ENCODE assay signal across 18 cellular contexts in the genomic region with DNA sequence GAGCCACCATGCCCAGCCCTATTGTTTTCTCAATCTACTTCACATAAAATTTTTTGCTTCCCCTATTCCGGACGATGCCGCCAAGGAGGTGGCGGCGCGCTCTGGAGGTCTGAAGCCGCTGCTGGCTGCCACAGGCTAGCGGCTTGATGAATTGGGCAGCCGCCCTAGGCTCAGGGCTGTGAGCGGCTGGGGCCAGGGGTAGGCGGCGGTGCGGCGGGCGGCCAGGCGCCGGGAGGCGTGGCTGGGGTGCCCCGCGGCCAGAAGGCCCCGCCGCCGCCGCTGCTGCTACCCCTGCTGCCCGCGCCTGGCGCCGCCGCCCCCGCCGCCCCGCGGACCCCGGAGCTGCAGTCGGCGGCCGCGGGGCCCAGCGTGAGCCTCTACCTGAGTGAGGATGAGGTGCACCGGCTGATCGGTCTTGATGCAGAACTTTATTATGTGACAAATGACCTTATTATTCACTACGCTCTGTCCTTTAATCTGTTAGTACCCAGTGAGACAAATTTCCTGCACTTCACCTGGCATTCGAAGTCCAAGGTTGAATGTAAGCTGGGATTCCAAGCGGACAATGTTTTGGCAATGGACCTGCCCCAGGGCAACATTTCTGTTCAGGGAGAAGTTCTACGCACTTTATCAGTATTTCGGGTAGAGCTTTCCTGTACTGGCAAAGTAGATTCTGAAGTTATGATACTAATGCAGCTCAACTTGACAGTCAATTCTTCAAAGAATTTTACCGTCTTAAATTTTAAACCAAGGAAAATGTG.
"Had no signal": no experiment of that assay in that cellular context is flagged by ENCODE, and none has a peak within 500 bp of the region (broad histone marks: within the 10 kb centered on the region; RNA-seq: fewer than 3 reads in every experiment).

No MANE protein-coding gene starts in this region.

- H3K9me3 Mint-ChIP-seq: activated CD4-positive, alpha-beta T cell treated with anti-CD3 and anti-CD28 coated beads, Interleukin-2, amount 10 ng/mL, durations not matched to agents 7 days and 5 days; activated naive CD8-positive, alpha-beta T cell treated with anti-CD3 and anti-CD28 coated beads for 36 hours; effector memory CD8-positive, alpha-beta T cell; naive B cell; neural progenitor cell; T-helper 1 cell treated with Interleukin-12 subunit alpha and Interleukin-12 subunit beta and Interleukin-4 antibody, amounts not matched to agents 30 μg/mL and 1 μg/mL, for 36 hours had no signal

- FAIRE-seq: pancreas had no signal

- DNase-seq: activated CD4-positive, alpha-beta T cell treated with anti-CD3 and anti-CD28 coated beads, Interleukin-2, amount 10 ng/mL, durations not matched to agents 7 days and 5 days; activated naive CD8-positive, alpha-beta T cell treated with anti-CD3 and anti-CD28 coated beads for 36 hours; amygdala; caudate nucleus; effector memory CD8-positive, alpha-beta T cell; foreskin fibroblast; glutamatergic neuron; hypothalamus; islet precursor cell; naive B cell; spleen; stimulated activated CD4-positive, alpha-beta T cell treated with anti-CD3 and anti-CD28 coated beads, Interleukin-4, amount 100 ng/mL, for 4 hours; stimulated activated naive CD4-positive, alpha-beta T cell had no signal

- H2AFZ ChIP-seq: neural progenitor cell had no signal

- H3K4me2 ChIP-seq: neural progenitor cell had no signal

- H3K4me1 Mint-ChIP-seq: activated naive CD8-positive, alpha-beta T cell treated with anti-CD3 and anti-CD28 coated beads for 36 hours; naive B cell; neural progenitor cell had no signal

- H3K27ac ChIP-seq: neural progenitor cell, pancreas, spleen, tibial nerve had no signal

- H3K4me3 ChIP-seq: neural progenitor cell, pancreas, spleen, tibial nerve had no signal

- H3K9me3 ChIP-seq: pancreas, spleen, tibial nerve had no signal

- H3K27me3 Mint-ChIP-seq: activated CD4-positive, alpha-beta T cell treated with anti-CD3 and anti-CD28 coated beads, Interleukin-2, amount 10 ng/mL, durations not matched to agents 7 days and 5 days; activated naive CD8-positive, alpha-beta T cell treated with anti-CD3 and anti-CD28 coated beads for 36 hours; effector memory CD8-positive, alpha-beta T cell; naive B cell had no signal

- H3K4me3 Mint-ChIP-seq: activated CD4-positive, alpha-beta T cell treated with anti-CD3 and anti-CD28 coated beads, Interleukin-2, amount 10 ng/mL, durations not matched to agents 7 days and 5 days; activated naive CD8-positive, alpha-beta T cell treated with anti-CD3 and anti-CD28 coated beads for 36 hours; effector memory CD8-positive, alpha-beta T cell; neural progenitor cell; T-helper 1 cell treated with Interleukin-12 subunit alpha and Interleukin-12 subunit beta and Interleukin-4 antibody, amounts not matched to agents 30 μg/mL and 1 μg/mL, for 36 hours had no signal

- H3K4me1 ChIP-seq: neural progenitor cell, pancreas, spleen had no signal

- H3K27ac Mint-ChIP-seq: activated naive CD8-positive, alpha-beta T cell treated with anti-CD3 and anti-CD28 coated beads for 36 hours; effector memory CD8-positive, alpha-beta T cell; neural progenitor cell; T-helper 1 cell treated with Interleukin-12 subunit alpha and Interleukin-12 subunit beta and Interleukin-4 antibody, amounts not matched to agents 30 μg/mL and 1 μg/mL, for 36 hours had no signal

- H3K36me3 ChIP-seq: neural progenitor cell, pancreas had no signal

- H3K9ac ChIP-seq: neural progenitor cell had no signal

- H3K27me3 ChIP-seq: neural progenitor cell, pancreas, spleen, tibial nerve had no signal

- ATAC-seq: activated CD4-positive, CD25-positive, alpha-beta regulatory T cell treated with anti-CD3 and anti-CD28 coated beads, Interleukin-2, amount 50 U/mL, for 24 hours; effector memory CD8-positive, alpha-beta T cell had no signal
